Comparison of ENCODE assay signal across 8 cellular contexts in genomic region chr7:139230774-139231512, GRCh38. TPM values are rescaled to one million over a fixed set of nuclear protein-coding genes. Genes with fewer than 3 reads are reported as not detected.
DNase-seq lines count a peak whose midpoint lies in the region; ATAC-seq and TF ChIP-seq lines count a peak whose summit lies in the region.

Gene UBN2, plus strand, starts transcription at chr7:139231237. Its CDS starts 248 bp downstream, at chr7:139231485.

- H3K27ac Mint-ChIP-seq in activated naive CD4-positive, alpha-beta T cell treated with anti-CD3 and anti-CD28 coated beads, Interleukin-2, amount 50 U/mL, for 72 hours: peak within 1 kb of the TSS; percentile 88 to 99
- peak within 1 kb of the TSS; percentile 98 for H3K27ac Mint-ChIP-seq in glutamatergic neuron (ENCODE audit: unreplicated experiment)

- peaks cover 3% of the 10 kb centered on the region for H3K27me3 Mint-ChIP-seq in glutamatergic neuron (ENCODE audit: unreplicated experiment)

- H3K27ac ChIP-seq in osteoblast (ENCODE audit: low read depth, low read length) (peak within 1 kb of the TSS; percentile 85), thoracic aorta (peak within 1 kb of the TSS; percentile 95 to 97)

- peaks cover 5% of the 10 kb centered on the region for H3K4me1 ChIP-seq in osteoblast (ENCODE audit: insufficient read depth, low read length)
- peaks cover 12 to 28% of the 10 kb centered on the region in 2 donors for H3K4me1 ChIP-seq in thoracic aorta (ENCODE audit: control insufficient read depth in 1 of 2, low read depth in 2 of 2)

- H3K36me3 Mint-ChIP-seq in activated naive CD4-positive, alpha-beta T cell treated with anti-CD3 and anti-CD28 coated beads, Interleukin-2, amount 50 U/mL, for 72 hours: peaks cover 7 to 12% of the 10 kb centered on the region in 2 donors
- no peaks in the 10 kb centered on the region for H3K36me3 Mint-ChIP-seq in glutamatergic neuron (ENCODE audit: unreplicated experiment)

- H3K4me3 ChIP-seq in GM08714 (ENCODE audit: low read length): peak within 1 kb of the TSS; percentile 94
- H3K4me3 ChIP-seq in osteoblast (ENCODE audit: insufficient read depth, low read length): peak within 1 kb of the TSS; percentile 97
- H3K4me3 ChIP-seq in thoracic aorta: peak within 1 kb of the TSS; percentile 100

- H3K79me2 ChIP-seq in osteoblast (ENCODE audit: insufficient read depth, low read length): peaks cover 41% of the 10 kb centered on the region

- H2AFZ ChIP-seq in osteoblast (ENCODE audit: low read length): peak within 1 kb of the TSS; percentile 99

- peak; percentile 96 for DNase-seq in NCI-H1092 treated with DMSO at 0.1 percent for 48 hours (lab: John Stamatoyannopoulos, UW)
- DNase-seq in SKM-1 (lab: John Stamatoyannopoulos, UW; ENCODE audit: unreplicated experiment): peak; percentile 91
- DNase-seq in activated naive CD4-positive, alpha-beta T cell treated with anti-CD3 and anti-CD28 coated beads, Interleukin-2, amount 50 U/mL, for 72 hours (ENCODE audit: low spot score in 2 of 2): peak; percentile 91 to 95
- DNase-seq in glutamatergic neuron: peak; percentile 98
- DNase-seq in osteoblast (ENCODE audit: insufficient read length, low spot score, missing footprints): peak; percentile 99
- DNase-seq in thoracic aorta (ENCODE audit: low spot score): peak; percentile 86

- TF ChIP-seq CTCF in glutamatergic neuron (IDR thresholded peaks at IDR 0.05; ENCODE audit: partially characterized antibody, unreplicated experiment) (no peak), osteoblast (IDR thresholded peaks at IDR 0.05; ENCODE audit: extremely low read depth, low read depth, low read length) (no peak), thoracic aorta (IDR thresholded peaks at IDR 0.05) (no peak)

- no peaks in the 10 kb centered on the region for H3K36me3 ChIP-seq in osteoblast (ENCODE audit: insufficient read depth, low read length)
- H3K36me3 ChIP-seq in thoracic aorta: no peaks in the 10 kb centered on the region

- peaks cover 3% of the 10 kb centered on the region for H4K20me1 ChIP-seq in osteoblast (ENCODE audit: insufficient read depth, low read length)

- H3K4me2 ChIP-seq in osteoblast (ENCODE audit: insufficient read depth, low read length): peak within 1 kb of the TSS; percentile 93

- H3K4me3 Mint-ChIP-seq in glutamatergic neuron (ENCODE audit: unreplicated experiment): peak within 1 kb of the TSS; percentile 98

- H3K9me3 Mint-ChIP-seq in activated naive CD4-positive, alpha-beta T cell treated with anti-CD3 and anti-CD28 coated beads, Interleukin-2, amount 50 U/mL, for 72 hours: no peaks in the 10 kb centered on the region
- H3K9me3 Mint-ChIP-seq in glutamatergic neuron (ENCODE audit: unreplicated experiment): peaks cover 9% of the 10 kb centered on the region

- H3K4me1 Mint-ChIP-seq in glutamatergic neuron (ENCODE audit: low read depth, unreplicated experiment): peaks cover 7% of the 10 kb centered on the region

- peak; percentile 98 for ATAC-seq in HG02610 (IDR thresholded peaks at IDR 0.05; ENCODE audit: unreplicated experiment)
- ATAC-seq in activated naive CD4-positive, alpha-beta T cell treated with anti-CD3 and anti-CD28 coated beads, Interleukin-2, amount 50 U/mL, for 72 hours: peak; percentile 96 to 98
- ATAC-seq in thoracic aorta (ENCODE audit: insufficient number of reproducible peaks, low FRiP score, low read depth): peak; percentile 98

- H3K9me3 ChIP-seq in osteoblast (ENCODE audit: low read depth, low read length) (no peaks in the 10 kb centered on the region), thoracic aorta (no peaks in the 10 kb centered on the region)

- H3K27me3 ChIP-seq in osteoblast (ENCODE audit: insufficient read depth, low read length): no peaks in the 10 kb centered on the region
- no peaks in the 10 kb centered on the region for H3K27me3 ChIP-seq in thoracic aorta (replicated peaks; ENCODE audit: insufficient read depth)

RNA-seq across cellular contexts. Expression of gene UBN2, which starts in this region (rescaled TPM):
- total RNA-seq in activated naive CD4-positive, alpha-beta T cell treated with anti-CD3 and anti-CD28 coated beads, Interleukin-2, amount 50 U/mL, for 72 hours: 10 to 100 TPM; 11.6 to 14.3 TPM
- total RNA-seq in glutamatergic neuron (ENCODE audit: unreplicated experiment) (34.9 TPM), osteoblast (9.8 and 10.0 TPM in 2 replicates), thoracic aorta (10 to 100 TPM; 13.4 to 18.8 TPM)

Comparison
In these comparisons a context has a peak if more than half of its experiments do, and no peak if none do; other contexts are left out.
1. Peak in every context shown above with its lines: DNase-seq, ATAC-seq, H3K4me3 ChIP-seq and H3K27ac ChIP-seq.